In genomic region chr13:46796515-46797467, GRCh38 we compare ENCODE assay signal across 8 cellular contexts. TPM values are rescaled to one million over a fixed set of nuclear protein-coding genes. Genes with fewer than 3 reads are reported as not detected.
DNase-seq lines count a peak whose midpoint lies in the region; ATAC-seq and TF ChIP-seq lines count a peak whose summit lies in the region.

Gene ESD (minus strand): TSS chr13:46797161. CDS start chr13:46791413, 5,748 bp downstream.

- no peaks in the 10 kb centered on the region for H3K36me3 ChIP-seq in kidney epithelial cell (ENCODE audit: control insufficient read depth, insufficient read depth, low read length)

- H3K4me3 ChIP-seq in AG09309 (ENCODE audit: control insufficient read depth, low read depth, low read length) (peak within 1 kb of the TSS; percentile 81), kidney epithelial cell (ENCODE audit: low read depth, low read length) (peak within 1 kb of the TSS; percentile 68)

- ATAC-seq in GM19023 (IDR thresholded peaks at IDR 0.05; ENCODE audit: unreplicated experiment) (peak; percentile 92), HG03280 (IDR thresholded peaks at IDR 0.05; ENCODE audit: unreplicated experiment) (peak; percentile 91)

- peak; percentile 52 for DNase-seq in AG09309 (ENCODE audit: low read depth)
- DNase-seq in NCI-H345 treated with DMSO at 0.1 percent for 48 hours (lab: John Stamatoyannopoulos, UW; ENCODE audit: unreplicated experiment), result peak; percentile 61
- peak; percentile 92 for DNase-seq in activated CD4-positive, CD25-positive, alpha-beta regulatory T cell treated with anti-CD3 and anti-CD28 coated beads, Interleukin-2, amount 50 U/mL, for 72 hours
- DNase-seq in cerebellum (ENCODE audit: low spot score), result peak; percentile 91
- DNase-seq in kidney epithelial cell (ENCODE audit: low read depth), result peak; percentile 66
- peak; percentile 89 to 95 for DNase-seq in stimulated activated CD4-positive, alpha-beta T cell treated with anti-CD3 and anti-CD28 coated beads, Interleukin-15, amount 100 ng/mL, for 48 hours (ENCODE audit: low read depth in 2 of 2)

- no peaks in the 10 kb centered on the region for H3K27me3 ChIP-seq in kidney epithelial cell (ENCODE audit: control insufficient read depth, insufficient read depth, low read length)

- TF ChIP-seq CTCF in AG09309 (IDR thresholded peaks at IDR 0.05; ENCODE audit: control insufficient read depth, insufficient read depth, low read depth, low read length, missing control alignments), result no peak
- no peak for TF ChIP-seq CTCF in kidney epithelial cell (IDR thresholded peaks at IDR 0.05; ENCODE audit: insufficient read depth, low read length, poor library complexity, severe bottlenecking)

RNA-seq across cellular contexts. Expression of gene ESD, which starts in this region (rescaled TPM):
- 89.8 TPM for total RNA-seq in cerebellum
- total RNA-seq in kidney epithelial cell, result 128 and 131 TPM in 2 replicates

Comparison
In these comparisons a context has a peak if more than half of its experiments do, and no peak if none do; other contexts are left out.
1. Peak in every context shown above with its lines: DNase-seq, ATAC-seq and H3K4me3 ChIP-seq.